Comparison of ENCODE assay signal across 8 cellular contexts in the genomic region with DNA sequence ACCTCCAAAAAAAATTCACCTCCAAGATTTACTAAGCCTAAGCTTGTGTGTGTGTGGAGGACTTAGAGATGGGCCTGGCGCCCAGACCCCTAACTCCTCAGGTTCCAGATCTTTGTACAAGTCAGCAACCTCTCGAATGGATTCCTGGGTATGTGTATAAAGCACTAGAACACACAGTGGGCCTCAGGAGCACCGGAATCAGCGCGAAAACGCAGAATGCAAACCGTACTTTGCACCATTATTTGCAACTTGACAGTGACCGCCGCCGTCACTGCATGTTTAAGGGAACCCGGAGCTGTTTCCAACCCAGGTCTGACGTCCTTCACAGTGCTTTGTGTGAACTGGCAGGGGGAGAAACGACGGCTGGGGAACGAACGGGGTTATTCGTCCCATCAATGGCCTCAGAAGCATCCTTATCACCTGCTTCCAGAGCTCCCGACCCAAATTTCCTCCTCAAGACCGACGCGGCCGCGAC. TPM values are rescaled to one million over a fixed set of nuclear protein-coding genes. Genes with fewer than 3 reads are reported as not detected.
DNase-seq lines count a peak whose midpoint lies in the region; ATAC-seq and TF ChIP-seq lines count a peak whose summit lies in the region.

No MANE protein-coding gene starts in this region.

- peak overlapping the region; percentile 45 for H3K4me3 ChIP-seq in Jurkat, Clone E6-1 (ENCODE audit: low read length)
- H3K4me3 ChIP-seq in breast epithelium (peak overlapping the region; percentile 76 to 96 (median 96)), left lung (peak overlapping the region; percentile 67 to 89), testis (peak overlapping the region; percentile 90 to 98)

- TF ChIP-seq POLR2A in breast epithelium (IDR thresholded peaks at IDR 0.05) = no peak
- no peak for TF ChIP-seq POLR2A in testis (IDR thresholded peaks at IDR 0.05)

- DNase-seq in NCI-H2227 (lab: John Stamatoyannopoulos, UW; ENCODE audit: unreplicated experiment) = peak; percentile 76
- DNase-seq in NCI-H2227 treated with DMSO at 0.1 percent for 48 hours (lab: John Stamatoyannopoulos, UW) = no peak
- no peak for DNase-seq in Jurkat, Clone E6-1 (ENCODE audit: low read depth, low spot score)
- DNase-seq in breast epithelium (ENCODE audit: low spot score in 2 of 2) = no peak
- DNase-seq in left lung = no peak
- DNase-seq in testis = no peak
- DNase-seq in NCI-H2081 treated with DMSO at 0.1 percent for 48 hours (lab: John Stamatoyannopoulos, UW) = no peak

- H3K4me1 ChIP-seq in breast epithelium (peaks cover 0 to 8% of the 10 kb centered on the region in 2 donors), left lung (peaks cover 0 to 31% of the 10 kb centered on the region in 2 donors), testis (peaks cover 14% of the 10 kb centered on the region)

- 2 to 4% methylated on average over 13 to 23 of the region's 23 CpGs for WGBS in testis, 2 donors

- H3K36me3 ChIP-seq in breast epithelium (peaks cover 22% of the 10 kb centered on the region), left lung (peaks cover 0 to 67% of the 10 kb centered on the region in 2 donors), testis (ENCODE audit: low read depth, missing control alignments) (no peaks in the 10 kb centered on the region)

- no peak for TF ChIP-seq CTCF in breast epithelium (IDR thresholded peaks at IDR 0.05)
- TF ChIP-seq CTCF in left lung (IDR thresholded peaks at IDR 0.05) = no peak
- no peak for TF ChIP-seq CTCF in testis (IDR thresholded peaks at IDR 0.05)

- intact Hi-C loops in breast epithelium (cut with DNase I; ENCODE audit: low total_unique reads) = no loop called here
- intact Hi-C loops in left lung (cut with DNase I) = no loop called here
- intact Hi-C loops in testis (cut with DNase I; ENCODE audit: low total_unique reads) = no loop called here

- peak overlapping the region; percentile 95 to 97 for H3K27ac ChIP-seq in breast epithelium
- H3K27ac ChIP-seq in left lung = peak overlapping the region; percentile 86 to 91
- peak overlapping the region; percentile 87 to 89 for H3K27ac ChIP-seq in testis

- ATAC-seq in left lung (peak; percentile 28), HG02798 (IDR thresholded peaks at IDR 0.05; ENCODE audit: poor library complexity, unreplicated experiment) (no peak)

- H3K27me3 ChIP-seq in breast epithelium = no peaks in the 10 kb centered on the region
- no peaks in the 10 kb centered on the region for H3K27me3 ChIP-seq in left lung
- no peaks in the 10 kb centered on the region for H3K27me3 ChIP-seq in testis

- peaks cover 57 to 76% of the 10 kb centered on the region in 2 donors for H3K9me3 ChIP-seq in breast epithelium
- H3K9me3 ChIP-seq in left lung = peaks cover 0 to 75% of the 10 kb centered on the region in 2 donors
- H3K9me3 ChIP-seq in testis = no peaks in the 10 kb centered on the region

RNA-seq across cellular contexts. Expression of a gene that starts 0.7 kb away (rescaled TPM):
- not detected for polyA plus RNA-seq in Jurkat, Clone E6-1 (2012; ENCODE audit: insufficient read depth, insufficient read length)
- total RNA-seq in breast epithelium (10 to 100 TPM; 12.0 to 46.5 (median 21.6) TPM), left lung (10 to 100 TPM; 11.4 to 13.3 TPM), testis (10 to 100 TPM; 30.2 to 73.9 TPM)
- polyA plus RNA-seq in testis (ENCODE audit: insufficient read depth, low read depth, low replicate concordance) = 12.1 TPM

RNA-seq across cellular contexts. Expression of a gene that starts 27.6 kb away (rescaled TPM):
- not detected for polyA plus RNA-seq in Jurkat, Clone E6-1 (2012; ENCODE audit: insufficient read depth, insufficient read length)
- total RNA-seq in breast epithelium = 1 to 10 TPM in 1 of 3 donors, under 1 TPM in 2; 0.44 to 3.3 (median 0.80) TPM
- 1 to 10 TPM in 1 of 2 donors, under 1 TPM in 1; 0.55 to 1.6 TPM for total RNA-seq in left lung
- total RNA-seq in testis = 1 to 10 TPM; 3.5 to 8.7 TPM
- 9.8 TPM for polyA plus RNA-seq in testis (ENCODE audit: insufficient read depth, low read depth, low replicate concordance)

RNA-seq across cellular contexts. Expression of a gene that starts 31.9 kb away (rescaled TPM):
- not detected for polyA plus RNA-seq in Jurkat, Clone E6-1 (2012; ENCODE audit: insufficient read depth, insufficient read length)
- total RNA-seq in breast epithelium (1 to 10 TPM in 1 of 3 donors, not detected in 2; 1.3 TPM), left lung (under 1 TPM in 1 of 2 donors, not detected in 1; 0.47 TPM), testis (1 to 10 TPM; 5.9 to 6.5 TPM)
- polyA plus RNA-seq in testis (ENCODE audit: insufficient read depth, low read depth, low replicate concordance) = 8.0 TPM

RNA-seq across cellular contexts. Expression of a gene that starts 54.4 kb away (rescaled TPM):
- 1.7 TPM for polyA plus RNA-seq in Jurkat, Clone E6-1 (2012; ENCODE audit: insufficient read depth, insufficient read length)
- total RNA-seq in breast epithelium = 1 to 10 TPM; 4.6 to 7.5 (median 7.3) TPM
- total RNA-seq in left lung = 1 to 10 TPM; 3.9 to 4.2 TPM
- 10 to 100 TPM; 13.3 to 15.7 TPM for total RNA-seq in testis
- polyA plus RNA-seq in testis (ENCODE audit: insufficient read depth, low read depth, low replicate concordance) = 7.8 TPM

RNA-seq across cellular contexts. Expression of a gene that starts 57.1 kb away (rescaled TPM):
- polyA plus RNA-seq in Jurkat, Clone E6-1 (2012; ENCODE audit: insufficient read depth, insufficient read length) = not detected
- total RNA-seq in breast epithelium (10 to 100 TPM in 2 of 3 donors, 1 to 10 TPM in 1; 7.5 to 16.2 (median 14.4) TPM), left lung (1 to 10 TPM; 3.3 to 4.9 TPM), testis (10 to 100 TPM; 19.1 to 33.7 TPM)
- polyA plus RNA-seq in testis (ENCODE audit: insufficient read depth, low read depth, low replicate concordance) = 14.5 TPM

Comparison
In these comparisons a context has a peak if more than half of its experiments do, and no peak if none do; other contexts are left out.
1. H3K4me3 ChIP-seq: peak in every context shown above with its lines; median percentile 96 in breast epithelium; 94 in testis; 78 in left lung; 45 in Jurkat, Clone E6-1.